Comparison of ENCODE assay signal across 2 cellular contexts in genomic region chr12:131314524-131315090, GRCh38.
TF ChIP-seq lines count a peak whose summit lies in the region.

No MANE protein-coding gene starts in this region.

TF ChIP-seq in IMR-90, 13 proteins besides CTCF, POLR2A, EP300 and RAD21:
- TF ChIP-seq FOS (IDR thresholded peaks at IDR 0.05; ENCODE audit: low read depth, low read length), result no peak
- TF ChIP-seq MAZ (IDR thresholded peaks at IDR 0.05; ENCODE audit: borderline replicate concordance, low read depth, low read length), result no peak
- TF ChIP-seq RFX5 (IDR thresholded peaks at IDR 0.05; ENCODE audit: low read depth, low read length), result no peak
- no peak for TF ChIP-seq MXI1 (IDR thresholded peaks at IDR 0.05; ENCODE audit: borderline replicate concordance, low read depth, low read length)
- TF ChIP-seq SMC3 (IDR thresholded peaks at IDR 0.05; ENCODE audit: low read depth, low read length), result no peak
- TF ChIP-seq USF2 (IDR thresholded peaks at IDR 0.05; ENCODE audit: low read depth, low read length), result no peak
- no peak for TF ChIP-seq RCOR1 (IDR thresholded peaks at IDR 0.05; ENCODE audit: insufficient replicate concordance, low read length)
- no peak for TF ChIP-seq BHLHE40 (IDR thresholded peaks at IDR 0.05; ENCODE audit: low read depth, low read length)
- TF ChIP-seq MAFK (IDR thresholded peaks at IDR 0.05; ENCODE audit: low read depth, low read length), result no peak
- TF ChIP-seq ELK1 (IDR thresholded peaks at IDR 0.05; ENCODE audit: borderline replicate concordance, low read depth, low read length), result no peak
- no peak for TF ChIP-seq NFE2L2 (IDR thresholded peaks at IDR 0.05; ENCODE audit: low read depth, low read length)
- no peak for TF ChIP-seq CEBPB (IDR thresholded peaks at IDR 0.05; ENCODE audit: low read depth, low read length)
- no peak for TF ChIP-seq CHD1 (IDR thresholded peaks at IDR 0.05; ENCODE audit: low read depth, low read length)

TF ChIP-seq in H1, 55 proteins besides CTCF, POLR2A, EP300 and RAD21:
- TF ChIP-seq SIN3A (conservative IDR thresholded peaks at IDR 0.05 in 1 of 2, IDR thresholded peaks at IDR 0.05 in 1 of 2; ENCODE audit: low read depth in 1 of 2, low read length in 2 of 2) (no peak), RBBP5 (IDR thresholded peaks at IDR 0.05; ENCODE audit: borderline replicate concordance, low read depth, low read length) (no peak), SIRT6 (IDR thresholded peaks at IDR 0.05; ENCODE audit: low read length) (no peak), MAFK (IDR thresholded peaks at IDR 0.05; ENCODE audit: low read depth, low read length) (no peak), PHF8 (conservative IDR thresholded peaks at IDR 0.05; ENCODE audit: low read depth, low read length) (no peak), KDM4A (IDR thresholded peaks at IDR 0.05; ENCODE audit: low read depth, low read length, severe bottlenecking) (no peak), JUN (IDR thresholded peaks at IDR 0.05; ENCODE audit: low read depth, low read length) (no peak), BCL11A (IDR thresholded peaks at IDR 0.05; ENCODE audit: low read depth in 2 of 2, low read length in 2 of 2) (no peak), ATF3 (IDR thresholded peaks at IDR 0.05; ENCODE audit: insufficient read depth, low read depth, low read length) (no peak), FOSL1 (IDR thresholded peaks at IDR 0.05; ENCODE audit: insufficient read depth, low read depth, low read length) (no peak), SIX5 (IDR thresholded peaks at IDR 0.05; ENCODE audit: low read depth, low read length) (no peak), SUZ12 (IDR thresholded peaks at IDR 0.05; ENCODE audit: low read length) (no peak), SP2 (IDR thresholded peaks at IDR 0.05; ENCODE audit: low read length) (no peak), CHD7 (IDR thresholded peaks at IDR 0.05; ENCODE audit: insufficient replicate concordance, low read length) (no peak), TAF7 (optimal IDR thresholded peaks at IDR 0.05; ENCODE audit: borderline replicate concordance, low read depth, low read length) (no peak), RFX5 (IDR thresholded peaks at IDR 0.05; ENCODE audit: borderline replicate concordance, low read depth, low read length) (no peak), CEBPB (IDR thresholded peaks at IDR 0.05; ENCODE audit: low read depth, low read length) (no peak), POLR2AphosphoS5 (IDR thresholded peaks at IDR 0.05; ENCODE audit: low read depth, low read length) (no peak), SRF (IDR thresholded peaks at IDR 0.05; ENCODE audit: low read depth, low read length) (no peak)
